Comparison of ENCODE assay signal across 1 cellular context in the genomic region with DNA sequence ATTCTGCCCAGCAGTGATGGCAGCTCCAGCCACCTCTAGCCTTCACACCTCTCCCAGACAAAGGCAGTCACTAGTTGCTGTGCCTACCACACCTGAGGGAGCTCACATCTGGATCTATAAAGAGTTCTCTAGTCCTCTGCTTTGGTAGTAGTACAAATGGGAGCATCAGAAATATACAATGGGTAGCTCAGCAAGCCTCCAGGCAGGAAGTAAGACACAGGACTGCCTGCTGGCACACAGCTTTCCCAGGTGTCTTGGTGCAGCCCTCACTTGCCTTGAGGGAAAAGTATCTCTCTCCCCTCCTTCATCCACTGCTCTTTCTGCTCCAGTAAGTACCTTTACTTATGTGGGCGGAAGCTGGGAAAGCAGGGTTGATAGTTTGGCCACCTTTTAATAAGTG.
TF ChIP-seq lines count a peak whose summit lies in the region.

No MANE protein-coding gene starts in this region.

TF ChIP-seq in GM23338, 12 proteins besides CTCF, POLR2A, EP300 and RAD21:
- TF ChIP-seq, protein P1, sequence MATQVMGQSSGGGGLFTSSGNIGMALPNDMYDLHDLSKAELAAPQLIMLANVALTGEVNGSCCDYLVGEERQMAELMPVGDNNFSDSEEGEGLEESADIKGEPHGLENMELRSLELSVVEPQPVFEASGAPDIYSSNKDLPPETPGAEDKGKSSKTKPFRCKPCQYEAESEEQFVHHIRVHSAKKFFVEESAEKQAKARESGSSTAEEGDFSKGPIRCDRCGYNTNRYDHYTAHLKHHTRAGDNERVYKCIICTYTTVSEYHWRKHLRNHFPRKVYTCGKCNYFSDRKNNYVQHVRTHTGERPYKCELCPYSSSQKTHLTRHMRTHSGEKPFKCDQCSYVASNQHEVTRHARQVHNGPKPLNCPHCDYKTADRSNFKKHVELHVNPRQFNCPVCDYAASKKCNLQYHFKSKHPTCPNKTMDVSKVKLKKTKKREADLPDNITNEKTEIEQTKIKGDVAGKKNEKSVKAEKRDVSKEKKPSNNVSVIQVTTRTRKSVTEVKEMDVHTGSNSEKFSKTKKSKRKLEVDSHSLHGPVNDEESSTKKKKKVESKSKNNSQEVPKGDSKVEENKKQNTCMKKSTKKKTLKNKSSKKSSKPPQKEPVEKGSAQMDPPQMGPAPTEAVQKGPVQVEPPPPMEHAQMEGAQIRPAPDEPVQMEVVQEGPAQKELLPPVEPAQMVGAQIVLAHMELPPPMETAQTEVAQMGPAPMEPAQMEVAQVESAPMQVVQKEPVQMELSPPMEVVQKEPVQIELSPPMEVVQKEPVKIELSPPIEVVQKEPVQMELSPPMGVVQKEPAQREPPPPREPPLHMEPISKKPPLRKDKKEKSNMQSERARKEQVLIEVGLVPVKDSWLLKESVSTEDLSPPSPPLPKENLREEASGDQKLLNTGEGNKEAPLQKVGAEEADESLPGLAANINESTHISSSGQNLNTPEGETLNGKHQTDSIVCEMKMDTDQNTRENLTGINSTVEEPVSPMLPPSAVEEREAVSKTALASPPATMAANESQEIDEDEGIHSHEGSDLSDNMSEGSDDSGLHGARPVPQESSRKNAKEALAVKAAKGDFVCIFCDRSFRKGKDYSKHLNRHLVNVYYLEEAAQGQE (IDR thresholded peaks at IDR 0.05; ENCODE audit: unreplicated experiment), result no peak
- TF ChIP-seq ZNF114 (CRISPR knock-in tag; IDR thresholded peaks at IDR 0.05) (no peak), CREB1 (CRISPR knock-in tag; IDR thresholded peaks at IDR 0.05; ENCODE audit: low read depth) (no peak), STAT1 (IDR thresholded peaks at IDR 0.05; ENCODE audit: unreplicated experiment) (no peak), POLR2AphosphoS5 (IDR thresholded peaks at IDR 0.05; ENCODE audit: low read depth) (no peak), ZNF462 (CRISPR knock-in tag; IDR thresholded peaks at IDR 0.05) (no peak), EZH2 (IDR thresholded peaks at IDR 0.05; ENCODE audit: low read depth, unreplicated experiment) (no peak), NANOG (IDR thresholded peaks at IDR 0.05; ENCODE audit: borderline replicate concordance) (no peak)
